Comparison of ENCODE assay signal across 8 cellular contexts in the genomic region with DNA sequence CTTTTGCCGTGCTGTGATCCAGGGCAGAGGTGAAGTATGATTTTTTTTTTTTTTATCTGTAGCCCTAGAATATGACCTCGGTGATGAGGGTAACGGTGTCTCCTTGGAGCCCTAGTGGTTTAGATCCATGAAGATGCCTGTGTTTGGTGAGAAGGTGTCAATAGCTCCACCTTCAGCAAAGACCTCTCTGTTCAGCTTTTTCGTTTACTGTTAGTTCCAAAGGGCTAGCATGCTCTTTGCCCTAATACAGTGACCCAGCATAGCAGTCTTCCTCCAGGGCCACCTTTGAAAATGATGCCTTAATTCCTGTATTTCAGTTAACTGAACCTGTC. TPM values are rescaled to one million over a fixed set of nuclear protein-coding genes. Genes with fewer than 3 reads are reported as not detected.
DNase-seq lines count a peak whose midpoint lies in the region; ATAC-seq, FAIRE-seq and TF ChIP-seq lines count a peak whose summit lies in the region.

No MANE protein-coding gene starts in this region.

- peaks cover 9% of the 10 kb centered on the region for H3K36me3 Mint-ChIP-seq in chondrocyte (ENCODE audit: low read depth)

- no peak for TF ChIP-seq CTCF in chondrocyte (IDR thresholded peaks at IDR 0.05)

- peaks cover under 1% of the 10 kb centered on the region for H3K9me3 Mint-ChIP-seq in chondrocyte (ENCODE audit: low read depth)

- FAIRE-seq in HTR-8/SVneo (lab: Jason Lieb, UNC) = no peak

- H3K27ac Mint-ChIP-seq in chondrocyte (ENCODE audit: unreplicated experiment) = peak overlapping the region; percentile 98

- peak overlapping the region; percentile 94 for H3K9ac ChIP-seq in mucosa of stomach (ENCODE audit: low read length)

- H3K27me3 ChIP-seq in MG63 (no peaks in the 10 kb centered on the region), mucosa of stomach (ENCODE audit: control insufficient read depth, insufficient read depth, low read length) (no peaks in the 10 kb centered on the region)

- H3K9me3 ChIP-seq in MG63 (no peaks in the 10 kb centered on the region), mucosa of stomach (ENCODE audit: control insufficient read depth, low read length) (no peaks in the 10 kb centered on the region)

- peak overlapping the region; percentile 94 for H3K4me3 Mint-ChIP-seq in chondrocyte (ENCODE audit: unreplicated experiment)

- H3K27me3 Mint-ChIP-seq in chondrocyte (ENCODE audit: low read depth) = no peaks in the 10 kb centered on the region

- peaks cover 29% of the 10 kb centered on the region for H3K4me1 Mint-ChIP-seq in chondrocyte (ENCODE audit: low read depth)

- DNase-seq in NCI-H510A treated with DMSO at 0.1 percent for 48 hours (lab: John Stamatoyannopoulos, UW) (peak; percentile 40), NCI-H510A (lab: John Stamatoyannopoulos, UW) (no peak), MG63 (no peak), chondrocyte (ENCODE audit: low spot score) (no peak), HTR-8/SVneo (ENCODE audit: insufficient read length, low spot score) (no peak)

- peaks cover 6% of the 10 kb centered on the region for H3K4me1 ChIP-seq in mucosa of stomach (ENCODE audit: control insufficient read depth, insufficient read depth, low read length)

- ATAC-seq in GM19328 (IDR thresholded peaks at IDR 0.05; ENCODE audit: unreplicated experiment) = no peak
- no peak for ATAC-seq in GM18519 (IDR thresholded peaks at IDR 0.05; ENCODE audit: low FRiP score, unreplicated experiment)

- H3K36me3 ChIP-seq in MG63 = peaks cover 41% of the 10 kb centered on the region
- no peaks in the 10 kb centered on the region for H3K36me3 ChIP-seq in mucosa of stomach (ENCODE audit: control insufficient read depth, insufficient read depth, low read length)

- H3K4me3 ChIP-seq in MG63 = peak overlapping the region; percentile 87
- H3K4me3 ChIP-seq in mucosa of stomach (ENCODE audit: low read length) = peak overlapping the region; percentile 88

RNA-seq across cellular contexts. Expression of a gene that starts 0.7 kb away (rescaled TPM):
- total RNA-seq in MG63 (2014; rRNA removed; shearing (Covaris generic); ENCODE audit: low replicate concordance) = 61.4 TPM in 2 replicates
- 63.3 to 84.6 TPM (median 66.7 TPM) in 3 replicates for total RNA-seq in chondrocyte

RNA-seq across cellular contexts. Expression of a gene that starts 6.1 kb away (rescaled TPM):
- total RNA-seq in MG63 (2014; rRNA removed; shearing (Covaris generic); ENCODE audit: low replicate concordance) = 31.1 and 39.5 TPM in 2 replicates
- 17.1 to 27.3 TPM (median 17.6 TPM) in 3 replicates for total RNA-seq in chondrocyte
